ENCODE assay signal across 1 cellular context in the genomic region with DNA sequence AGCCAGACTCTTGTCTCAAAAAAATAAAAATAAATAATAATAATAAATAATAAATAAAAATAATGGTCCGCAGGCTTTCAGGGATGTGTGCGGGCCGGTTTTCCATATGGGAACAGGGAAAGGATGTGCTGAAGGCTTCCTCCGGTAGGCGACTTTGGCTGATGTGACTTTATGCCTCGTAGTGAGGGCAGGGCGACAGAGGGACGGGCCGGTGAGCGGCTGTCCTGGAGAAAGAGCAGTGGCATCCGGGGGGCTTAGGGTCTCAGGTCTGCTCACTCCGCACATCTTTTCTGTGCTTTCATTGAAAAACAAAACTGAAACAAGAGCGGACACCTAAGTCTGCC.
TF ChIP-seq lines count a peak whose summit lies in the region.

No MANE protein-coding gene starts in this region.

TF ChIP-seq in A549, 52 proteins besides CTCF, POLR2A, EP300 and RAD21:
- TF ChIP-seq HOXB13 (CRISPR knock-in tag; IDR thresholded peaks at IDR 0.05; ENCODE audit: low read depth), result no peak
- TF ChIP-seq HDAC2 (IDR thresholded peaks at IDR 0.05), result no peak
- no peak for TF ChIP-seq TFCP2L1 (CRISPR knock-in tag; IDR thresholded peaks at IDR 0.05)
- TF ChIP-seq, protein P1, sequence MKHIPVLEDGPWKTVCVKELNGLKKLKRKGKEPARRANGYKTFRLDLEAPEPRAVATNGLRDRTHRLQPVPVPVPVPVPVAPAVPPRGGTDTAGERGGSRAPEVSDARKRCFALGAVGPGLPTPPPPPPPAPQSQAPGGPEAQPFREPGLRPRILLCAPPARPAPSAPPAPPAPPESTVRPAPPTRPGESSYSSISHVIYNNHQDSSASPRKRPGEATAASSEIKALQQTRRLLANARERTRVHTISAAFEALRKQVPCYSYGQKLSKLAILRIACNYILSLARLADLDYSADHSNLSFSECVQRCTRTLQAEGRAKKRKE (CRISPR knock-in tag; IDR thresholded peaks at IDR 0.05; ENCODE audit: low read depth), result no peak
- TF ChIP-seq, protein P2, sequence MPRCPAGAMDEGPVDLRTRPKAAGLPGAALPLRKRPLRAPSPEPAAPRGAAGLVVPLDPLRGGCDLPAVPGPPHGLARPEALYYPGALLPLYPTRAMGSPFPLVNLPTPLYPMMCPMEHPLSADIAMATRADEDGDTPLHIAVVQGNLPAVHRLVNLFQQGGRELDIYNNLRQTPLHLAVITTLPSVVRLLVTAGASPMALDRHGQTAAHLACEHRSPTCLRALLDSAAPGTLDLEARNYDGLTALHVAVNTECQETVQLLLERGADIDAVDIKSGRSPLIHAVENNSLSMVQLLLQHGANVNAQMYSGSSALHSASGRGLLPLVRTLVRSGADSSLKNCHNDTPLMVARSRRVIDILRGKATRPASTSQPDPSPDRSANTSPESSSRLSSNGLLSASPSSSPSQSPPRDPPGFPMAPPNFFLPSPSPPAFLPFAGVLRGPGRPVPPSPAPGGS (IDR thresholded peaks at IDR 0.05), result no peak
- no peak for TF ChIP-seq MYC (IDR thresholded peaks at IDR 0.05; ENCODE audit: borderline replicate concordance, low read length)
- TF ChIP-seq, protein P3, sequence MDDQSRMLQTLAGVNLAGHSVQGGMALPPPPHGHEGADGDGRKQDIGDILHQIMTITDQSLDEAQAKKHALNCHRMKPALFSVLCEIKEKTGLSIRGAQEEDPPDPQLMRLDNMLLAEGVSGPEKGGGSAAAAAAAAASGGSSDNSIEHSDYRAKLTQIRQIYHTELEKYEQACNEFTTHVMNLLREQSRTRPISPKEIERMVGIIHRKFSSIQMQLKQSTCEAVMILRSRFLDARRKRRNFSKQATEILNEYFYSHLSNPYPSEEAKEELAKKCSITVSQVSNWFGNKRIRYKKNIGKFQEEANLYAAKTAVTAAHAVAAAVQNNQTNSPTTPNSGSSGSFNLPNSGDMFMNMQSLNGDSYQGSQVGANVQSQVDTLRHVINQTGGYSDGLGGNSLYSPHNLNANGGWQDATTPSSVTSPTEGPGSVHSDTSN (IDR thresholded peaks at IDR 0.05), result no peak
- TF ChIP-seq, protein P4, sequence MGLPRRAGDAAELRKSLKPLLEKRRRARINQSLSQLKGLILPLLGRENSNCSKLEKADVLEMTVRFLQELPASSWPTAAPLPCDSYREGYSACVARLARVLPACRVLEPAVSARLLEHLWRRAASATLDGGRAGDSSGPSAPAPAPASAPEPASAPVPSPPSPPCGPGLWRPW (IDR thresholded peaks at IDR 0.05), result no peak
- no peak for TF ChIP-seq GATA3 (IDR thresholded peaks at IDR 0.05; ENCODE audit: borderline replicate concordance)
